In the genomic region with DNA sequence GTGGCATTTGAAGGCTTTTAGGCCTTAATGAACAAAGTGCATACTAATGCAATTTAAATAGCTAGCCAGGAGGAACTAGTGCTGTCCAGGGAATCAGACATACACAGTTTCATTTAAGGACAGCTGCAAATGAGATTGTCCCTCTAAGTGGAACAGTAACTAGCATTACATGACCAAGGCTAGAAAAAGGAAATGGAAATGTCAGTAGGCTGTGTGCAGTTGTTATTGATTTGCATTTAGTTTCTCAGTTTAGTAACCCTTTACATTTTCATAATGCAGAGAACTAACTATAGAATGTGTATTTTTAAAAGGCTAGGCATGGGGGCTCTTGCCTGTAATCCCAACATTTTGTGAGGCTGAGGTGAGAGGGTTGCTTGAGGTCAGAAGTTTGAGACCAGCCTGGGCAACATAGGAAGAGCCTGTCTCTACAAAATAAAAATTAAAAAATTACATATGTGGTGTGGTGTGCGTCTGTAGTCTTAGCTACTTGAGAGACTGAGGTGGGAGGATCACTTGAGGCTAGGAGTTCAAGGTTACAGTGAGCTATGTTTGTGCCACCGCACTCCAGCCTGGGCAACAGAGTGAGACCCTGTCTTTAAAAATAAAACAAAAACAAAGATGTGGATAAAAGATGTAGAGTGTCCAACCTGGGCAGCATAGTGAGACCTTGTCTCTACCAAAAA, we compare ENCODE assay signal across 11 cellular contexts.
DNase-seq lines count a peak whose midpoint lies in the region; ATAC-seq and TF ChIP-seq lines count a peak whose summit lies in the region.
"Had no signal": no experiment of that assay in that cellular context is flagged by ENCODE, and none has a peak within 500 bp of the region (broad histone marks: within the 10 kb centered on the region; RNA-seq: fewer than 3 reads in every experiment).

No MANE protein-coding gene starts in this region.

- peaks cover 20 to 33% of the 10 kb centered on the region in 2 donors for H3K36me3 Mint-ChIP-seq in stimulated activated naive B cell treated with anti-CD40 and anti-IgM and Interleukin-4, amounts not matched to agents 10 μg/mL and 1 μg/mL and 100 μg/mL, for 72 hours

- DNase-seq in cardiac muscle cell (ENCODE audit: low read depth in 1 of 2, low spot score in 1 of 2) (no peak), Right ventricle myocardium inferior (ENCODE audit: missing footprints) (no peak), caudate nucleus (lab: John Stamatoyannopoulos, UW) (no peak), H7 (no peak), HCEC 1CT (no peak)
- DNase-seq in stimulated activated naive B cell treated with anti-CD40 and anti-IgM and Interleukin-4, amounts not matched to agents 10 μg/mL and 1 μg/mL and 100 μg/mL, for 72 hours = no peak
- DNase-seq: left colon had no signal

- H3K27me3 ChIP-seq in cardiac muscle cell (no peaks in the 10 kb centered on the region), H7 (ENCODE audit: control insufficient read depth, insufficient read depth, low read length) (no peaks in the 10 kb centered on the region)

- H3K27me3 Mint-ChIP-seq in stimulated activated naive B cell treated with anti-CD40 and anti-IgM and Interleukin-4, amounts not matched to agents 10 μg/mL and 1 μg/mL and 100 μg/mL, for 72 hours = no peaks in the 10 kb centered on the region

- H3K9me3 ChIP-seq in cardiac muscle cell (ENCODE audit: low read depth) = no peaks in the 10 kb centered on the region
- H3K9me3 ChIP-seq: A549 had no signal

- TF ChIP-seq CTCF in cardiac muscle cell (IDR thresholded peaks at IDR 0.05; ENCODE audit: low read depth, low read length) = no peak

- H3K4me1 Mint-ChIP-seq in stimulated activated naive B cell treated with anti-CD40 and anti-IgM and Interleukin-4, amounts not matched to agents 10 μg/mL and 1 μg/mL and 100 μg/mL, for 72 hours = peaks cover 18 to 29% of the 10 kb centered on the region in 2 donors

- ATAC-seq in Right ventricle myocardium inferior (no peak), GM21825 (IDR thresholded peaks at IDR 0.05; ENCODE audit: unreplicated experiment) (peak; percentile 92), HG03342 (IDR thresholded peaks at IDR 0.05; ENCODE audit: unreplicated experiment) (peak; percentile 96)
- peak; percentile 81 to 88 for ATAC-seq in stimulated activated naive B cell treated with anti-CD40 and anti-IgM and Interleukin-4, amounts not matched to agents 10 μg/mL and 1 μg/mL and 100 μg/mL, for 72 hours (replicated peaks)
- ATAC-seq: A549, left colon had no signal

- H3K4me3 Mint-ChIP-seq in stimulated activated naive B cell treated with anti-CD40 and anti-IgM and Interleukin-4, amounts not matched to agents 10 μg/mL and 1 μg/mL and 100 μg/mL, for 72 hours = peak overlapping the region; percentile 30 to 67

- H3K27ac ChIP-seq in cardiac muscle cell = peak overlapping the region; percentile 48
- H3K27ac ChIP-seq in caudate nucleus (ENCODE audit: low read depth, low read length) = no peak overlapping the region
- H3K27ac ChIP-seq: A549, parathyroid adenoma had no signal

- intact Hi-C loops in Right ventricle myocardium inferior (cut with DNase I) = no loop called here

- no peak overlapping the region for H3K4me3 ChIP-seq in cardiac muscle cell
- no peak overlapping the region for H3K4me3 ChIP-seq in H7 (ENCODE audit: insufficient read depth, low read depth, low read length)
- H3K4me3 ChIP-seq: A549 had no signal

- H3K27ac Mint-ChIP-seq in stimulated activated naive B cell treated with anti-CD40 and anti-IgM and Interleukin-4, amounts not matched to agents 10 μg/mL and 1 μg/mL and 100 μg/mL, for 72 hours = peak overlapping the region; percentile 88

- H3K9me3 Mint-ChIP-seq in stimulated activated naive B cell treated with anti-CD40 and anti-IgM and Interleukin-4, amounts not matched to agents 10 μg/mL and 1 μg/mL and 100 μg/mL, for 72 hours = no peaks in the 10 kb centered on the region

- peaks cover 5% of the 10 kb centered on the region for H3K4me1 ChIP-seq in cardiac muscle cell (ENCODE audit: low read depth)

- H3K36me3 ChIP-seq in cardiac muscle cell (no peaks in the 10 kb centered on the region), H7 (replicated peaks; ENCODE audit: control insufficient read depth, insufficient read depth, low read length) (no peaks in the 10 kb centered on the region; the same call in 1 of the 2 replicates)
